ENCODE assay signal across 12 cellular contexts in the genomic region with DNA sequence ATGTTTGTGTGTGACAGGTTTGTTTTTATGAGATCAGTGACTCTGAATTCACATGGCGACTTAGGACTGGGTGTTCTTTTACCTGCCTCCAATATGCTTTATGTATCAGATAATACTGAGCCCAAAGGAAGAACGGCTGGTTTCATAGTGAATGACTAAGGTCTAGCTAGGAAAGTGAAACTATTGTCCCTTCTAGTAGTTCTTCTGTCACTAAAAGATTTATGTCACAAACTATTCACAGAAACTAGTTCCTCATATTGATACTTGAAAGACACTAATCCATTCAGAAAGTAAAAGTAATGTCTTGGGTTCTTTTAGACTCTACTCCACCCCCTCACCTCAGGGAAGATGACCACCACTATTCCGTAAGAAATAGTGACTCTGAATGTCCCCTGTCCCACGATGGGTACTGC.
DNase-seq lines count a peak whose midpoint lies in the region; ATAC-seq and TF ChIP-seq lines count a peak whose summit lies in the region.
"Had no signal": no experiment of that assay in that cellular context is flagged by ENCODE, and none has a peak within 500 bp of the region (broad histone marks: within the 10 kb centered on the region; RNA-seq: fewer than 3 reads in every experiment).

No MANE protein-coding gene starts in this region.

- H3K4me1 Mint-ChIP-seq in activated T-helper 17 cell treated with anti-CD3 and anti-CD28 coated beads, Interleukin-2, amount 50 U/mL, for 72 hours: peaks cover 4% of the 10 kb centered on the region

- POLR2A ChIA-PET in HEK293T (lab: Yijun Ruan, JAX): no interaction called here

- ATAC-seq in GM18858 (IDR thresholded peaks at IDR 0.05; ENCODE audit: unreplicated experiment): peak; percentile 71
- ATAC-seq in GM21528 (IDR thresholded peaks at IDR 0.05; ENCODE audit: low FRiP score, unreplicated experiment): peak; percentile 69
- ATAC-seq in HG03342 (IDR thresholded peaks at IDR 0.05; ENCODE audit: unreplicated experiment): peak; percentile 68
- ATAC-seq in activated T-helper 17 cell treated with anti-CD3 and anti-CD28 coated beads, Interleukin-2, amount 50 U/mL, for 72 hours (replicated peaks): peak; percentile 87

- no peak overlapping the region for H3K27ac Mint-ChIP-seq in activated T-helper 17 cell treated with anti-CD3 and anti-CD28 coated beads, Interleukin-2, amount 50 U/mL, for 72 hours

- H3K4me3 Mint-ChIP-seq in activated T-helper 17 cell treated with anti-CD3 and anti-CD28 coated beads, Interleukin-2, amount 50 U/mL, for 72 hours: no peak overlapping the region
- H3K4me3 Mint-ChIP-seq: dendritic cell treated with granulocyte-macrophage colony-stimulating factor and Interleukin-4, amounts not matched to agents 40 ng/mL and 50 ng/mL, for 4 days had no signal

- H3K36me3 Mint-ChIP-seq in activated T-helper 17 cell treated with anti-CD3 and anti-CD28 coated beads, Interleukin-2, amount 50 U/mL, for 72 hours (ENCODE audit: low read depth): no peaks in the 10 kb centered on the region

- CTCF ChIA-PET in HEK293T (lab: Yijun Ruan, JAX): no interaction called here

- no peak for DNase-seq in NCI-H524 (lab: John Stamatoyannopoulos, UW)
- DNase-seq in effector CD4-positive, alpha-beta T cell: no peak
- no peak for DNase-seq in HEK293T (ENCODE audit: extremely low spot score)
- no peak for DNase-seq in NCI-H446 (lab: John Stamatoyannopoulos, UW)
- DNase-seq: activated T-cell treated with anti-CD3 and anti-CD28 coated beads for 4 hours, DMS79, posterior cingulate gyrus had no signal

- H3K27me3 Mint-ChIP-seq in activated T-helper 17 cell treated with anti-CD3 and anti-CD28 coated beads, Interleukin-2, amount 50 U/mL, for 72 hours: peaks cover 15% of the 10 kb centered on the region

- no peaks in the 10 kb centered on the region for H3K9me3 Mint-ChIP-seq in activated T-helper 17 cell treated with anti-CD3 and anti-CD28 coated beads, Interleukin-2, amount 50 U/mL, for 72 hours

TF ChIP-seq in HEK293T, 16 proteins besides CTCF, POLR2A, EP300 and RAD21:
- TF ChIP-seq ZNF384 (IDR thresholded peaks at IDR 0.05): no peak
- TF ChIP-seq SP1 (IDR thresholded peaks at IDR 0.05): no peak
- TF ChIP-seq HDGF (IDR thresholded peaks at IDR 0.05; ENCODE audit: borderline replicate concordance): no peak
- TF ChIP-seq LEF1 (IDR thresholded peaks at IDR 0.05; ENCODE audit: borderline replicate concordance): no peak
- TF ChIP-seq ELF4 (IDR thresholded peaks at IDR 0.05): no peak
- no peak for TF ChIP-seq TARDBP (IDR thresholded peaks at IDR 0.05)
- TF ChIP-seq, protein P1, sequence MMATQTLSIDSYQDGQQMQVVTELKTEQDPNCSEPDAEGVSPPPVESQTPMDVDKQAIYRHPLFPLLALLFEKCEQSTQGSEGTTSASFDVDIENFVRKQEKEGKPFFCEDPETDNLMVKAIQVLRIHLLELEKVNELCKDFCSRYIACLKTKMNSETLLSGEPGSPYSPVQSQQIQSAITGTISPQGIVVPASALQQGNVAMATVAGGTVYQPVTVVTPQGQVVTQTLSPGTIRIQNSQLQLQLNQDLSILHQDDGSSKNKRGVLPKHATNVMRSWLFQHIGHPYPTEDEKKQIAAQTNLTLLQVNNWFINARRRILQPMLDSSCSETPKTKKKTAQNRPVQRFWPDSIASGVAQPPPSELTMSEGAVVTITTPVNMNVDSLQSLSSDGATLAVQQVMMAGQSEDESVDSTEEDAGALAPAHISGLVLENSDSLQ (IDR thresholded peaks at IDR 0.05): no peak
- TF ChIP-seq CTBP1 (IDR thresholded peaks at IDR 0.05; ENCODE audit: borderline replicate concordance): no peak
